ENCODE assay signal across 16 cellular contexts in the genomic region with DNA sequence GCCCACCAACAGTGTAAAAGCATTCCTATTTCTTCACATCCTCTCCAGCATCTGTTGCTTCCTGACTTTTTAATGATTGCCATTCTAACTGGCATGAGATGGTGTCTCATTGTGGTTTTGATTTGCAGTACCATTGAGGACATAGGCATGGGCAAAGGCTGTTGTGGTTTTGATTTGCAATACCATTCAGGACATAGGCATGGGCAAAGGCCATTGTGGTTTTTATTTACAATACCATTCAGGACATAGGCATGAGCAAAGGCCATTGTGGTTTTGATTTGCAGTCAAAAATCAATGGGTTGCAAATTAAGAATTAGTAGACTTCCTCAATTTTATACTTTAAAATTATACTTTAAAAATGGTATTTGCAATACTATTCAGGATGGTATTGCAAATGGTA. TPM values are rescaled to one million over a fixed set of nuclear protein-coding genes. Genes with fewer than 3 reads are reported as not detected.
DNase-seq lines count a peak whose midpoint lies in the region; ATAC-seq and TF ChIP-seq lines count a peak whose summit lies in the region.
"Not testable (repeated sequence)": the region's sequence is repeated elsewhere in the genome, so short reads cannot be mapped to it uniquely, and the experiment has no call there.
"Had no signal": no experiment of that assay in that cellular context is flagged by ENCODE, and none has a peak within 500 bp of the region (broad histone marks: within the 10 kb centered on the region; RNA-seq: fewer than 3 reads in every experiment).

No MANE protein-coding gene starts in this region.

- ATAC-seq in Panc1 = peak; percentile 91

- intact Hi-C loops in Panc1 (cut with micrococcal nuclease; ENCODE audit: unreplicated experiment) = not testable (repeated sequence)

- H3K4me1 ChIP-seq in Panc1 (ENCODE audit: control insufficient read depth, insufficient read depth, low read length) = not testable (repeated sequence)

- not testable (repeated sequence) for TF ChIP-seq CTCF in AG09309 (IDR thresholded peaks at IDR 0.05; ENCODE audit: control insufficient read depth, insufficient read depth, low read depth, low read length, missing control alignments); Panc1 (IDR thresholded peaks at IDR 0.05); epithelial cell of proximal tubule (conservative IDR thresholded peaks at IDR 0.05; ENCODE audit: low read depth, low read length)

- CTCF ChIA-PET in Panc1 (lab: Charles Lee) = not testable (repeated sequence)

- DNase-seq in AG09309 (ENCODE audit: low read depth) = peak; percentile 96
- DNase-seq in GF-D8 (lab: John Stamatoyannopoulos, UW) = peak; percentile 91
- DNase-seq in HT1080 (ENCODE audit: low read depth) = peak; percentile 99
- not testable (repeated sequence) for DNase-seq in Panc1 (ENCODE audit: low read depth, low spot score)
- DNase-seq in amniotic epithelial cell (ENCODE audit: low read depth) = peak; percentile 64
- peak; percentile 90 for DNase-seq in epithelial cell of proximal tubule (ENCODE audit: low read depth)
- DNase-seq in glomerular visceral epithelial cell (ENCODE audit: extremely low spot score) = peak; percentile 96
- peak; percentile 53 for DNase-seq in stromal cell of bone marrow (ENCODE audit: low read depth)

- not testable (repeated sequence) for H3K27ac ChIP-seq in Panc1 (ENCODE audit: low read length)

- in situ Hi-C loops in Panc1 (cut with HindIII; ENCODE audit: low pct_unique_long_range_greater_than_20kb, low sequenced_read_pairs) = not testable (repeated sequence)

- not testable (repeated sequence) for H3K9me3 ChIP-seq in Panc1 (ENCODE audit: control insufficient read depth, insufficient read depth, low read depth, low read length)

- not testable (repeated sequence) for H3K27me3 ChIP-seq in Panc1 (ENCODE audit: control insufficient read depth, insufficient read depth, low read length)

- H3K36me3 ChIP-seq in Panc1 (ENCODE audit: control insufficient read depth, insufficient read depth, low read length) = not testable (repeated sequence)

- H3K4me3 ChIP-seq in AG09309 (ENCODE audit: control insufficient read depth, low read depth, low read length); Panc1 (ENCODE audit: low read depth in 2 of 2, low read length in 2 of 2); epithelial cell of proximal tubule (ENCODE audit: low read depth, low read length): not testable (repeated sequence)

- not testable (repeated sequence) for BruUV-seq in Panc1 (replicated peaks; lab: Mats Ljungman, UMichigan)

- POLR2A ChIA-PET in Panc1 (lab: Charles Lee) = not testable (repeated sequence)

RNA-seq across cellular contexts. Expression of a gene that starts 11.3 kb away (rescaled TPM):
- total RNA-seq in HT1080 (2014; rRNA removed; shearing (Covaris generic)) = 0.07 and 0.40 TPM in 2 replicates
- polyA plus RNA-seq in HT1080 (2015; cell fraction: cytosol; rRNA removed) = 0.12 and 0.26 TPM in 2 replicates
- not detected in 2 replicates for polyA plus RNA-seq in HT1080 (2015; cell fraction: nucleus; rRNA removed)
- not detected for total RNA-seq in Panc1 (2021; ENCODE audit: unreplicated experiment)
- not detected for polyA plus RNA-seq in Panc1 (2012; ENCODE audit: insufficient read length)
- total RNA-seq in epithelial cell of proximal tubule = 0.22 and 0.63 TPM in 2 replicates
- total RNA-seq: A673; adrenal gland; cardiac muscle cell; lung microvascular endothelial cell; ovary; T-helper 1 cell treated with Interleukin-12 subunit alpha and Interleukin-12 subunit beta and Interleukin-4 antibody, amounts not matched to agents 30 ng/mL and 1 ng/mL, for 36 hours; vagina had no signal
- polyA plus RNA-seq: cardiac muscle cell, ovary, thymus had no signal
